In the genomic region with DNA sequence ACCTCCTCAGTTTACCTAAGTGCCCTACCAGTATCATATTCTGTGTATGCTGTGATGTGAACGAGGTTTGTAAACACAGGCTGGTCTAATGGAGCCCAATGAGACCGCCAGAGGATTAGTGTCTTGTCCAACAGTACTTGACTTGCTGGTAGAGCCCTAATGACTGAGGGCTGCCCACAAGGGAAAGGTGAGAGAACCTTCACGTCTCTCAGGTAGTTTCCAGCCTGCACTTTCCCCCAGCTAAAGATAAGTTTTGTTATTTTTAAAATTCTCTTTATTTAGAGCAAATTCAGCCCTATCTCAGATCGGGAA, we compare ENCODE assay signal across 8 cellular contexts. TPM values are rescaled to one million over a fixed set of nuclear protein-coding genes. Genes with fewer than 3 reads are reported as not detected.
A peak's percentile ranks its signal among the peaks of the same experiment; 100 is the strongest.
DNase-seq lines count a peak whose midpoint lies in the region; ATAC-seq lines count a peak whose summit lies in the region.

No MANE protein-coding gene starts in this region.

- H3K4me3 Mint-ChIP-seq in activated CD8-positive, alpha-beta memory T cell treated with anti-CD3 and anti-CD28 coated beads, Interleukin-2, amount 10 ng/mL, durations not matched to agents 7 days and 5 days = no peak overlapping the region
- H3K4me3 Mint-ChIP-seq in activated naive CD8-positive, alpha-beta T cell treated with anti-CD3 and anti-CD28 coated beads for 36 hours = peak overlapping the region; percentile 91

- H3K4me1 ChIP-seq in subcutaneous abdominal adipose tissue (ENCODE audit: control insufficient read depth in 5 of 5, insufficient read depth in 5 of 5, low read length in 5 of 5) = peaks cover 5 to 48% (median 39%) of the 10 kb centered on the region in 5 donors

- CTCF ChIA-PET in activated CD8-positive, alpha-beta memory T cell treated with anti-CD3 and anti-CD28 coated beads, Interleukin-2, amount 10 ng/mL, durations not matched to agents 7 days and 5 days (lab: Charles Lee) = interaction anchor here (0.8 to 1.4 kb wide), 7 partner anchors 18 to 135 kb away, joined by 3 to 9 read pairs (median 3); partner anchors contain the start of gene NDFIP2

- H3K4me3 ChIP-seq in subcutaneous abdominal adipose tissue (ENCODE audit: low read depth in 1 of 5, low read length in 5 of 5) = peak overlapping the region; percentile 86 to 97 (median 95)

- no peaks in the 10 kb centered on the region for H3K36me3 ChIP-seq in subcutaneous abdominal adipose tissue (ENCODE audit: control insufficient read depth in 5 of 5, insufficient read depth in 5 of 5, low read length in 5 of 5)

- H3K27ac ChIP-seq in subcutaneous abdominal adipose tissue (ENCODE audit: low read depth, low read length) = peak overlapping the region; percentile 92

- no peaks in the 10 kb centered on the region for H3K9me3 Mint-ChIP-seq in activated CD8-positive, alpha-beta memory T cell treated with anti-CD3 and anti-CD28 coated beads, Interleukin-2, amount 10 ng/mL, durations not matched to agents 7 days and 5 days (ENCODE audit: low read depth)
- H3K9me3 Mint-ChIP-seq in activated naive CD8-positive, alpha-beta T cell treated with anti-CD3 and anti-CD28 coated beads for 36 hours = no peaks in the 10 kb centered on the region

- H3K27ac Mint-ChIP-seq in activated CD8-positive, alpha-beta memory T cell treated with anti-CD3 and anti-CD28 coated beads, Interleukin-2, amount 10 ng/mL, durations not matched to agents 7 days and 5 days = peak overlapping the region; percentile 96
- H3K27ac Mint-ChIP-seq in activated naive CD8-positive, alpha-beta T cell treated with anti-CD3 and anti-CD28 coated beads for 36 hours = peak overlapping the region; percentile 97

- H3K9me3 ChIP-seq in subcutaneous abdominal adipose tissue (ENCODE audit: control insufficient read depth in 5 of 5, low read length in 5 of 5) = no peaks in the 10 kb centered on the region

- H3K27me3 Mint-ChIP-seq in activated CD8-positive, alpha-beta memory T cell treated with anti-CD3 and anti-CD28 coated beads, Interleukin-2, amount 10 ng/mL, durations not matched to agents 7 days and 5 days = no peaks in the 10 kb centered on the region
- no peaks in the 10 kb centered on the region for H3K27me3 Mint-ChIP-seq in activated naive CD8-positive, alpha-beta T cell treated with anti-CD3 and anti-CD28 coated beads for 36 hours

- no peak for DNase-seq in activated CD8-positive, alpha-beta memory T cell treated with anti-CD3 and anti-CD28 coated beads, Interleukin-2, amount 10 ng/mL, durations not matched to agents 7 days and 5 days
- DNase-seq in activated CD8-positive, alpha-beta memory T cell treated with anti-CD3 and anti-CD28 coated beads for 24 hours = no peak
- DNase-seq in activated naive CD8-positive, alpha-beta T cell treated with anti-CD3 and anti-CD28 coated beads for 36 hours = no peak
- DNase-seq in iPS-NIHi7 (ENCODE audit: extremely low spot score) = peak; percentile 17
- DNase-seq in hippocampal formation (lab: John Stamatoyannopoulos, UW) = no peak
- no peak for DNase-seq in activated effector memory CD4-positive, alpha-beta T cell treated with anti-CD3 and anti-CD28 coated beads, Interleukin-2, amount 50 U/mL, for 16 hours

- H3K36me3 Mint-ChIP-seq in activated CD8-positive, alpha-beta memory T cell treated with anti-CD3 and anti-CD28 coated beads, Interleukin-2, amount 10 ng/mL, durations not matched to agents 7 days and 5 days = peaks cover 9% of the 10 kb centered on the region
- H3K36me3 Mint-ChIP-seq in activated naive CD8-positive, alpha-beta T cell treated with anti-CD3 and anti-CD28 coated beads for 36 hours = peaks cover 14% of the 10 kb centered on the region

- peak overlapping the region; percentile 86 to 97 (median 95) for H3K9ac ChIP-seq in subcutaneous abdominal adipose tissue (ENCODE audit: low read length in 5 of 5)

- peak; percentile 28 for ATAC-seq in activated CD8-positive, alpha-beta memory T cell treated with anti-CD3 and anti-CD28 coated beads, Interleukin-2, amount 10 ng/mL, durations not matched to agents 7 days and 5 days
- peak; percentile 21 for ATAC-seq in HG03159 (IDR thresholded peaks at IDR 0.05; ENCODE audit: unreplicated experiment)

- H3K4me1 Mint-ChIP-seq in activated CD8-positive, alpha-beta memory T cell treated with anti-CD3 and anti-CD28 coated beads, Interleukin-2, amount 10 ng/mL, durations not matched to agents 7 days and 5 days = peaks cover 35% of the 10 kb centered on the region
- peaks cover 32% of the 10 kb centered on the region for H3K4me1 Mint-ChIP-seq in activated naive CD8-positive, alpha-beta T cell treated with anti-CD3 and anti-CD28 coated beads for 36 hours

- no peaks in the 10 kb centered on the region for H3K27me3 ChIP-seq in subcutaneous abdominal adipose tissue (ENCODE audit: control insufficient read depth in 5 of 5, insufficient read depth in 4 of 5, low read length in 5 of 5)

RNA-seq across cellular contexts. Expression of gene RBM26, which starts 0.5 kb away (rescaled TPM):
- 10 to 100 TPM; 65.2 to 66.0 TPM for total RNA-seq in activated CD8-positive, alpha-beta memory T cell treated with anti-CD3 and anti-CD28 coated beads, Interleukin-2, amount 10 ng/mL, durations not matched to agents 7 days and 5 days
- total RNA-seq in activated naive CD8-positive, alpha-beta T cell treated with anti-CD3 and anti-CD28 coated beads for 36 hours = 10 to 100 TPM; 60.0 to 60.7 TPM
